Comparison of ENCODE assay signal across 1 cellular context in the genomic region with DNA sequence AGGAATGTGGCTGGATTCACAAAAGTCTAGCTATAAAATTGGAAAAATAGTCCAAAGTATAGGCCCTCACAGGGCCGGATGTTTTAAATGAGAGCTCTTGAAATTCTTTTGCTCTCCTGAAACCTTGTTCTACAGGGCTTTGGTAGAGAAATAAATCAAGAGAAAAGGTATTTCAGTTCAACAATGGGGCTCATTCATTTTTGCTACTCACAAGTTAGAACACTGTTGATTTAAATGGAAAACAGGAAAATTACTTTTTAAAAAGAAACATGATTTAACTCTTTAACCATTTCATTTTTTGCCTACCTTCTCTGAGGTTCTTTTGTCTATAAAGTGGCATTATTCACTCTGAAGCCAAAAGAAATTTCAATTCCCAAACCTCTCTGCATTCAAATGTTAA.
TF ChIP-seq lines count a peak whose summit lies in the region.

No MANE protein-coding gene starts in this region.

TF ChIP-seq in SK-N-SH treated with all-trans-retinoic acid at 6 μM for 48 hours, 23 proteins besides CTCF, POLR2A, EP300 and RAD21 (continued from another document):
- TF ChIP-seq, protein P1, sequence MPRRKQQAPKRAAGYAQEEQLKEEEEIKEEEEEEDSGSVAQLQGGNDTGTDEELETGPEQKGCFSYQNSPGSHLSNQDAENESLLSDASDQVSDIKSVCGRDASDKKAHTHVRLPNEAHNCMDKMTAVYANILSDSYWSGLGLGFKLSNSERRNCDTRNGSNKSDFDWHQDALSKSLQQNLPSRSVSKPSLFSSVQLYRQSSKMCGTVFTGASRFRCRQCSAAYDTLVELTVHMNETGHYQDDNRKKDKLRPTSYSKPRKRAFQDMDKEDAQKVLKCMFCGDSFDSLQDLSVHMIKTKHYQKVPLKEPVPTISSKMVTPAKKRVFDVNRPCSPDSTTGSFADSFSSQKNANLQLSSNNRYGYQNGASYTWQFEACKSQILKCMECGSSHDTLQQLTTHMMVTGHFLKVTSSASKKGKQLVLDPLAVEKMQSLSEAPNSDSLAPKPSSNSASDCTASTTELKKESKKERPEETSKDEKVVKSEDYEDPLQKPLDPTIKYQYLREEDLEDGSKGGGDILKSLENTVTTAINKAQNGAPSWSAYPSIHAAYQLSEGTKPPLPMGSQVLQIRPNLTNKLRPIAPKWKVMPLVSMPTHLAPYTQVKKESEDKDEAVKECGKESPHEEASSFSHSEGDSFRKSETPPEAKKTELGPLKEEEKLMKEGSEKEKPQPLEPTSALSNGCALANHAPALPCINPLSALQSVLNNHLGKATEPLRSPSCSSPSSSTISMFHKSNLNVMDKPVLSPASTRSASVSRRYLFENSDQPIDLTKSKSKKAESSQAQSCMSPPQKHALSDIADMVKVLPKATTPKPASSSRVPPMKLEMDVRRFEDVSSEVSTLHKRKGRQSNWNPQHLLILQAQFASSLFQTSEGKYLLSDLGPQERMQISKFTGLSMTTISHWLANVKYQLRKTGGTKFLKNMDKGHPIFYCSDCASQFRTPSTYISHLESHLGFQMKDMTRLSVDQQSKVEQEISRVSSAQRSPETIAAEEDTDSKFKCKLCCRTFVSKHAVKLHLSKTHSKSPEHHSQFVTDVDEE (CRISPR knock-in tag; IDR thresholded peaks at IDR 0.05) = no peak
- TF ChIP-seq, protein P2, sequence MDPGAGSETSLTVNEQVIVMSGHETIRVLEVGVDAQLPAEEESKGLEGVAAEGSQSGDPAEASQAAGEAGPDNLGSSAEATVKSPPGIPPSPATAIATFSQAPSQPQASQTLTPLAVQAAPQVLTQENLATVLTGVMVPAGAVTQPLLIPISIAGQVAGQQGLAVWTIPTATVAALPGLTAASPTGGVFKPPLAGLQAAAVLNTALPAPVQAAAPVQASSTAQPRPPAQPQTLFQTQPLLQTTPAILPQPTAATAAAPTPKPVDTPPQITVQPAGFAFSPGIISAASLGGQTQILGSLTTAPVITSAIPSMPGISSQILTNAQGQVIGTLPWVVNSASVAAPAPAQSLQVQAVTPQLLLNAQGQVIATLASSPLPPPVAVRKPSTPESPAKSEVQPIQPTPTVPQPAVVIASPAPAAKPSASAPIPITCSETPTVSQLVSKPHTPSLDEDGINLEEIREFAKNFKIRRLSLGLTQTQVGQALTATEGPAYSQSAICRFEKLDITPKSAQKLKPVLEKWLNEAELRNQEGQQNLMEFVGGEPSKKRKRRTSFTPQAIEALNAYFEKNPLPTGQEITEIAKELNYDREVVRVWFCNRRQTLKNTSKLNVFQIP (CRISPR knock-in tag; IDR thresholded peaks at IDR 0.05; ENCODE audit: borderline replicate concordance, low read depth) = no peak
- TF ChIP-seq ISL1 (CRISPR knock-in tag; IDR thresholded peaks at IDR 0.05) (no peak), ARNTL (CRISPR knock-in tag; IDR thresholded peaks at IDR 0.05; ENCODE audit: borderline replicate concordance, low read depth) (no peak), ZNF565 (CRISPR knock-in tag; conservative IDR thresholded peaks at IDR 0.05; ENCODE audit: low read depth) (no peak), SNAI2 (CRISPR knock-in tag; IDR thresholded peaks at IDR 0.05) (no peak)
